ENCODE assay signal across 8 cellular contexts in the genomic region with DNA sequence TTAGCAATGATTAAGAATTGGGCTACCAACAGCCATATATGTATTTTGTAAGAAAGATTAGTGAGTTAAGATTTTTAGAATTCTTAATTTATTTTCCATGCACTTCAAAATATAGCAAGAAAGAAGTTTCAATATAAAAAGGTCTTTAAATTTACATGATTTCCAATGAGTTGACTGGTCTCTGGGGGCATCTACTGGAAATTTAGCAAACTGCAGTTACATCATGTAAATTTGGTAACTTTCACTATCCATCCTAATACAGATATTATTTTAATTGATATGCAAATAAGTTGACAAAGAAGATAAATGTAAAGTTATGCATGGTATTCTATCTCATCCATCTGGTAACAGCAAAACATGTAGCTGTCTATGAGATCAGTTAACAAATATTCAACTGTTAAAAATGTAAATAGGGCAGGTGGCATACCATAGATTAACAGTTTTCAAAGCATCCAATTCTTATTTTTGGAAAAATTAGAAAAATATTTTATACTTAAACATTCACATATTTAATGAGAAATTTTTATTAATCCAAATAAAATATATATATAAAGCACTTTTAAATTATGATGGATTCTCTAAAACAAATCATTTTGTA. TPM values are rescaled to one million over a fixed set of nuclear protein-coding genes. Genes with fewer than 3 reads are reported as not detected.
DNase-seq lines count a peak whose midpoint lies in the region; ATAC-seq, FAIRE-seq and TF ChIP-seq lines count a peak whose summit lies in the region.

No MANE protein-coding gene starts in this region.

- no peaks in the 10 kb centered on the region for H3K36me3 ChIP-seq in body of pancreas (replicated peaks in 1 of 2; ENCODE audit: insufficient read depth in 1 of 2, low read depth in 2 of 2)
- H3K36me3 ChIP-seq in HepG2 (replicated peaks in 1 of 2; ENCODE audit: control insufficient read depth in 1 of 2, insufficient read depth in 2 of 2, low read length in 2 of 2), result no peaks in the 10 kb centered on the region

- TF ChIP-seq EP300 in HepG2 (IDR thresholded peaks at IDR 0.05; ENCODE audit: low read depth in 2 of 2, low read length in 2 of 2) (no peak), HepG2 (CRISPR knock-in tag; IDR thresholded peaks at IDR 0.05; ENCODE audit: borderline replicate concordance) (no peak)

- no peak for TF ChIP-seq POLR2A in body of pancreas (IDR thresholded peaks at IDR 0.05)
- TF ChIP-seq POLR2A in HepG2 (IDR thresholded peaks at IDR 0.05; ENCODE audit: insufficient read depth in 1 of 2, low read depth in 2 of 2, low read length in 2 of 2), result no peak

- no peak overlapping the region for H3K9ac ChIP-seq in HepG2 (ENCODE audit: insufficient read depth, low read depth, low read length)

- in situ Hi-C loops in HepG2 (cut with HindIII; ENCODE audit: extremely low pct_ligation_motif_present, low pct_unique_long_range_greater_than_20kb), result loop anchor here (10.0 to 25.0 kb wide), 4 partner anchors 372 to 962 kb away; no protein-coding TSS in a partner anchor

- intact Hi-C loops in body of pancreas (cut with DNase I), result no loop called here
- intact Hi-C loops in HepG2 (cut with micrococcal nuclease; ENCODE audit: unreplicated experiment), result loop anchor here (1.0 kb wide), 3 partner anchors 574 to 960 kb away; no protein-coding TSS in a partner anchor

- BruUV-seq in HepG2 (replicated peaks; lab: Mats Ljungman, UMichigan), result no TSS peak

- H3K27me3 ChIP-seq in body of pancreas (no peaks in the 10 kb centered on the region), HepG2 (ENCODE audit: control insufficient read depth in 1 of 2, insufficient read depth in 2 of 2, low read length in 2 of 2) (no peaks in the 10 kb centered on the region; a peak in 2 of 5 replicates)

- ATAC-seq in body of pancreas (no peak), HepG2 (no peak), HG03342 (IDR thresholded peaks at IDR 0.05; ENCODE audit: unreplicated experiment) (no peak)

- no peaks in the 10 kb centered on the region for H4K20me1 ChIP-seq in HepG2 (ENCODE audit: insufficient read depth, low read length)

- H2AFZ ChIP-seq in HepG2 (ENCODE audit: low read length), result no peak overlapping the region

- no peak overlapping the region for H3K27ac ChIP-seq in body of pancreas
- H3K27ac ChIP-seq in HepG2 (ENCODE audit: extremely low read length, insufficient read depth, low read length), result no peak overlapping the region

- FAIRE-seq in GM19239 (lab: Jason Lieb, UNC), result peak; percentile 58
- peak; percentile 39 for FAIRE-seq in HepG2 (lab: Jason Lieb, UNC)

- peak; percentile 38; the same call in 1 of the 2 replicates for TF ChIP-seq RAD21 in HepG2 (CRISPR knock-in tag; IDR thresholded peaks at IDR 0.05)

- CTCF ChIA-PET in HepG2 (lab: Yijun Ruan, JAX; ENCODE audit: low intra/inter-chr PET ratio, low total read pairs), result interaction anchor here (1.1 to 1.7 kb wide), 3 partner anchors 372 to 822 kb away, joined by 6 to 16 read pairs (median 7); no protein-coding TSS in a partner anchor

- no peaks in the 10 kb centered on the region for H3K9me3 ChIP-seq in body of pancreas
- H3K9me3 ChIP-seq in HepG2 (ENCODE audit: low read length), result no peaks in the 10 kb centered on the region

- POLR2A ChIA-PET in HepG2 (lab: Yijun Ruan, JAX), result no interaction called here

- peak; percentile 45 for DNase-seq in COLO829 (ENCODE audit: low spot score)
- no peak for DNase-seq in GM19239 (ENCODE audit: insufficient read length, low spot score)
- peak; percentile 23 to 30 for DNase-seq in NCI-H1930 (lab: John Stamatoyannopoulos, UW)
- DNase-seq in body of pancreas, result peak in 1 of 4 donors; percentile 13
- peak; percentile 10 for DNase-seq in HepG2 (ENCODE audit: low spot score)
- no peak for DNase-seq in D341Med (ENCODE audit: low spot score)
- no peak for DNase-seq in NK-92 treated with Interleukin-12 subunit alpha and Interleukin-12 subunit beta, amount 100 ng/mL, for 24 hours (lab: John Stamatoyannopoulos, UW)

- H3K4me3 ChIP-seq in body of pancreas (no peak overlapping the region), HepG2 (replicated peaks in 1 of 3; ENCODE audit: insufficient read depth in 1 of 3, low read depth in 2 of 3, low read length in 3 of 3) (no peak overlapping the region)

- no peaks in the 10 kb centered on the region for H3K79me2 ChIP-seq in HepG2 (ENCODE audit: insufficient read depth, low read length)

- TF ChIP-seq CTCF in body of pancreas (IDR thresholded peaks at IDR 0.05), result peak; percentile 24 to 73 (median 62)
- peak; percentile 65 for TF ChIP-seq CTCF in HepG2 (CRISPR knock-in tag; IDR thresholded peaks at IDR 0.05)

- H3K4me1 ChIP-seq in body of pancreas (no peaks in the 10 kb centered on the region), HepG2 (ENCODE audit: insufficient read depth, low read length) (no peaks in the 10 kb centered on the region)

- no peak overlapping the region for H3K4me2 ChIP-seq in HepG2 (ENCODE audit: low read depth, low read length)

TF ChIP-seq in HepG2, 621 proteins besides CTCF, POLR2A, EP300 and RAD21 (continues in another document):
- TF ChIP-seq STAG1 (CRISPR knock-in tag; IDR thresholded peaks at IDR 0.05), result peak; percentile 83
- TF ChIP-seq CENPT (CRISPR knock-in tag; IDR thresholded peaks at IDR 0.05; ENCODE audit: low read depth), result no peak
- no peak for TF ChIP-seq YY1 (IDR thresholded peaks at IDR 0.05; ENCODE audit: insufficient read depth, insufficient replicate concordance, low read depth, low read length)
- TF ChIP-seq, protein P1, sequence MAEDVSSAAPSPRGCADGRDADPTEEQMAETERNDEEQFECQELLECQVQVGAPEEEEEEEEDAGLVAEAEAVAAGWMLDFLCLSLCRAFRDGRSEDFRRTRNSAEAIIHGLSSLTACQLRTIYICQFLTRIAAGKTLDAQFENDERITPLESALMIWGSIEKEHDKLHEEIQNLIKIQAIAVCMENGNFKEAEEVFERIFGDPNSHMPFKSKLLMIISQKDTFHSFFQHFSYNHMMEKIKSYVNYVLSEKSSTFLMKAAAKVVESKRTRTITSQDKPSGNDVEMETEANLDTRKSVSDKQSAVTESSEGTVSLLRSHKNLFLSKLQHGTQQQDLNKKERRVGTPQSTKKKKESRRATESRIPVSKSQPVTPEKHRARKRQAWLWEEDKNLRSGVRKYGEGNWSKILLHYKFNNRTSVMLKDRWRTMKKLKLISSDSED (CRISPR knock-in tag; IDR thresholded peaks at IDR 0.05), result no peak
- no peak for TF ChIP-seq ZNF10 (CRISPR knock-in tag; IDR thresholded peaks at IDR 0.05; ENCODE audit: borderline replicate concordance, low read depth)
- TF ChIP-seq TBX3 (IDR thresholded peaks at IDR 0.05; ENCODE audit: borderline replicate concordance), result no peak
- TF ChIP-seq, protein P2, sequence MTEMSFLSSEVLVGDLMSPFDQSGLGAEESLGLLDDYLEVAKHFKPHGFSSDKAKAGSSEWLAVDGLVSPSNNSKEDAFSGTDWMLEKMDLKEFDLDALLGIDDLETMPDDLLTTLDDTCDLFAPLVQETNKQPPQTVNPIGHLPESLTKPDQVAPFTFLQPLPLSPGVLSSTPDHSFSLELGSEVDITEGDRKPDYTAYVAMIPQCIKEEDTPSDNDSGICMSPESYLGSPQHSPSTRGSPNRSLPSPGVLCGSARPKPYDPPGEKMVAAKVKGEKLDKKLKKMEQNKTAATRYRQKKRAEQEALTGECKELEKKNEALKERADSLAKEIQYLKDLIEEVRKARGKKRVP (CRISPR knock-in tag; IDR thresholded peaks at IDR 0.05), result 0 out of 4 replicates have a peak, but pooled peaks of 1 of the 2 experiments have one; percentile 30
- no peak for TF ChIP-seq ELF4 (CRISPR knock-in tag; IDR thresholded peaks at IDR 0.05; ENCODE audit: borderline replicate concordance)
- TF ChIP-seq, protein P3, sequence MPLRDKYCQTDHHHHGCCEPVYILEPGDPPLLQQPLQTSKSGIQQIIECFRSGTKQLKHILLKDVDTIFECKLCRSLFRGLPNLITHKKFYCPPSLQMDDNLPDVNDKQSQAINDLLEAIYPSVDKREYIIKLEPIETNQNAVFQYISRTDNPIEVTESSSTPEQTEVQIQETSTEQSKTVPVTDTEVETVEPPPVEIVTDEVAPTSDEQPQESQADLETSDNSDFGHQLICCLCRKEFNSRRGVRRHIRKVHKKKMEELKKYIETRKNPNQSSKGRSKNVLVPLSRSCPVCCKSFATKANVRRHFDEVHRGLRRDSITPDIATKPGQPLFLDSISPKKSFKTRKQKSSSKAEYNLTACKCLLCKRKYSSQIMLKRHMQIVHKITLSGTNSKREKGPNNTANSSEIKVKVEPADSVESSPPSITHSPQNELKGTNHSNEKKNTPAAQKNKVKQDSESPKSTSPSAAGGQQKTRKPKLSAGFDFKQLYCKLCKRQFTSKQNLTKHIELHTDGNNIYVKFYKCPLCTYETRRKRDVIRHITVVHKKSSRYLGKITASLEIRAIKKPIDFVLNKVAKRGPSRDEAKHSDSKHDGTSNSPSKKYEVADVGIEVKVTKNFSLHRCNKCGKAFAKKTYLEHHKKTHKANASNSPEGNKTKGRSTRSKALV (CRISPR knock-in tag; IDR thresholded peaks at IDR 0.05), result no peak

RNA-seq across cellular contexts. Expression of gene TTC29, which starts 29.1 kb away (rescaled TPM):
- total RNA-seq in body of pancreas (not detected), HepG2 (2016; rRNA removed; fragmentation: Illumina TruSeq; extraction: Trizol) (not detected in 2 replicates)
- total RNA-seq in HepG2 (2016; cell fraction: cytosol; rRNA removed; fragmentation: Illumina TruSeq; extraction: Trizol; ENCODE audit: low read depth), result not detected in 2 replicates
- total RNA-seq in HepG2 (2016; cell fraction: insoluble cytoplasmic fraction; rRNA removed; fragmentation: Illumina TruSeq; extraction: Trizol), result not detected in 2 replicates
- total RNA-seq in HepG2 (2016; cell fraction: membrane; rRNA removed; fragmentation: Illumina TruSeq; extraction: Trizol), result not detected in 2 replicates
- total RNA-seq in HepG2 (2016; cell fraction: nucleus; rRNA removed; fragmentation: Illumina TruSeq; extraction: Trizol), result not detected in 2 replicates
- polyA plus RNA-seq in HepG2 (2011; rRNA removed), result not detected in 2 replicates
- polyA plus RNA-seq in HepG2 (2011; cell fraction: cytosol; rRNA removed), result not detected in 2 replicates
- not detected in 2 replicates for polyA plus RNA-seq in HepG2 (2011; cell fraction: nucleus; rRNA removed)
- not detected in 2 replicates for polyA plus RNA-seq in HepG2 (2012)
- polyA plus RNA-seq in HepG2 (2016; cell fraction: cytosol; fragmentation: Illumina TruSeq; extraction: Trizol; ENCODE audit: low read depth), result not detected in 2 replicates
- polyA plus RNA-seq in HepG2 (2016; cell fraction: insoluble cytoplasmic fraction; fragmentation: Illumina TruSeq; extraction: Trizol; ENCODE audit: low read depth), result not detected in 2 replicates
- not detected in 2 replicates for polyA plus RNA-seq in HepG2 (2016; cell fraction: membrane; fragmentation: Illumina TruSeq; extraction: Trizol; ENCODE audit: low read depth)
- polyA plus RNA-seq in HepG2 (2016; cell fraction: nucleus; fragmentation: Illumina TruSeq; extraction: Trizol; ENCODE audit: insufficient read depth, low read depth), result not detected in 2 replicates
- polyA minus RNA-seq in HepG2 (2011; rRNA and poly(A)+ RNA removed; ENCODE audit: low replicate concordance), result not detected in 2 replicates
- not detected in 2 replicates for polyA minus RNA-seq in HepG2 (2011; cell fraction: cytosol; rRNA and poly(A)+ RNA removed)
- not detected in 2 replicates for polyA minus RNA-seq in HepG2 (2011; cell fraction: nucleus; rRNA and poly(A)+ RNA removed)

Comparison
In these comparisons a context has a peak if more than half of its experiments do, and no peak if none do; other contexts are left out.
1. DNase-seq: peak in COLO829 (single experiment), NCI-H1930 (2 of 2) and HepG2 (single experiment); none in GM19239 (single experiment), D341Med (single experiment) and NK-92 treated with Interleukin-12 subunit alpha and Interleukin-12 subunit beta, amount 100 ng/mL, for 24 hours (single experiment).